ENCODE assay signal across 30 cellular contexts in the genomic region with DNA sequence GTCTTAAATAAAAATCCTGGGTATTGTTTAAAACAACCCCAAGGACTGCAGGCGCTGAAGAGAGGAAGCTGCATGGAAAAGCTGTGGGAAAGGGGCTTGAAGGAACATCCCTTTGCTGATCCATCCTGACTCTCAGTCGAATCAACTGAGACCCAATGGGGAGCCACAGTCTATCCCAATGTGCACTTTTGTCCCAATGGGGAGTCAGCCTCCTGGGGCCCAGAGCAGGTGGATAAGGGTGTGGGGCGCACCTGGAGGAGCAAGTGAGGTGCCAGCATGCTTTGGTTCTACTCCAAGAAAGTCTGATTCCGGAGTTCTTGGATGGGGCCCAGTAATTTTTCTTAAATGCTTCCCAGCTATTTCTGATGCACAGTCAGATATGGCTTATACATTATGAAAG.
"Had no signal": no experiment of that assay in that cellular context is flagged by ENCODE, and none has a peak within 500 bp of the region (broad histone marks: within the 10 kb centered on the region; RNA-seq: fewer than 3 reads in every experiment).

No MANE protein-coding gene starts in this region.

- H3K27me3 ChIP-seq: foreskin keratinocyte, gastrocnemius medialis, heart left ventricle had no signal

- H3K27ac ChIP-seq: foreskin keratinocyte, gastrocnemius medialis, heart left ventricle had no signal

- H3K27me3 Mint-ChIP-seq: activated CD8-positive, alpha-beta memory T cell treated with anti-CD3 and anti-CD28 coated beads, Interleukin-2, amount 10 ng/mL, durations not matched to agents 7 days and 5 days; activated naive CD8-positive, alpha-beta T cell had no signal

- H3K36me3 ChIP-seq: gastrocnemius medialis, heart left ventricle, WERI-Rb-1 had no signal

- H3K27ac Mint-ChIP-seq: activated B cell treated with CpG ODN at 0.5 μM for 24 hours; activated CD4-positive, alpha-beta memory T cell treated with anti-CD3 and anti-CD28 coated beads for 36 hours; activated CD8-positive, alpha-beta memory T cell treated with anti-CD3 and anti-CD28 coated beads, Interleukin-2, amount 10 ng/mL, durations not matched to agents 7 days and 5 days; activated CD8-positive, alpha-beta T cell treated with anti-CD3 and anti-CD28 coated beads, Interleukin-2, amount 10 ng/mL, durations not matched to agents 7 days and 5 days; activated naive CD8-positive, alpha-beta T cell; activated T-helper 1 cell treated with anti-CD3 and anti-CD28 coated beads, Interleukin-12 subunit alpha, Interleukin-12 subunit beta, Interleukin-2, Interleukin-4 antibody, amounts not matched to agents 30 ng/mL and 10 ng/mL and 1 ng/mL, durations not matched to agents 14 hours and 24 hours and 36 hours; activated T-helper 2 cell treated with anti-CD3 and anti-CD28 coated beads, Interferon-gamma antibody, Interleukin-2, Interleukin-4, amounts not matched to agents 10 μg/mL and 5 μg/mL and 100 μg/mL, durations not matched to agents 14 hours and 24 hours and 36 hours; T-helper 17 cell; T-helper 2 cell treated with Interferon-gamma antibody and Interleukin-4, amounts not matched to agents 5 μg/mL and 100 μg/mL, for 36 hours had no signal

- H3K4me3 Mint-ChIP-seq: activated B cell treated with CpG ODN at 0.5 μM for 24 hours; activated CD4-positive, alpha-beta memory T cell treated with anti-CD3 and anti-CD28 coated beads for 36 hours; activated CD8-positive, alpha-beta memory T cell treated with anti-CD3 and anti-CD28 coated beads, Interleukin-2, amount 10 ng/mL, durations not matched to agents 7 days and 5 days; activated CD8-positive, alpha-beta T cell treated with anti-CD3 and anti-CD28 coated beads, Interleukin-2, amount 10 ng/mL, durations not matched to agents 7 days and 5 days; activated naive CD8-positive, alpha-beta T cell; activated T-helper 1 cell treated with anti-CD3 and anti-CD28 coated beads, Interleukin-12 subunit alpha, Interleukin-12 subunit beta, Interleukin-2, Interleukin-4 antibody, amounts not matched to agents 30 ng/mL and 10 ng/mL and 1 ng/mL, durations not matched to agents 14 hours and 24 hours and 36 hours; T-helper 17 cell; T-helper 2 cell treated with Interferon-gamma antibody and Interleukin-4, amounts not matched to agents 5 μg/mL and 100 μg/mL, for 36 hours had no signal

- H3K9me3 Mint-ChIP-seq: activated B cell treated with CpG ODN at 0.5 μM for 24 hours; activated CD4-positive, alpha-beta memory T cell treated with anti-CD3 and anti-CD28 coated beads for 36 hours; activated T-helper 1 cell treated with anti-CD3 and anti-CD28 coated beads, Interleukin-12 subunit alpha, Interleukin-12 subunit beta, Interleukin-2, Interleukin-4 antibody, amounts not matched to agents 30 ng/mL and 10 ng/mL and 1 ng/mL, durations not matched to agents 14 hours and 24 hours and 36 hours; activated T-helper 2 cell treated with anti-CD3 and anti-CD28 coated beads, Interferon-gamma antibody, Interleukin-2, Interleukin-4, amounts not matched to agents 10 μg/mL and 5 μg/mL and 100 μg/mL, durations not matched to agents 14 hours and 24 hours and 36 hours; T-helper 2 cell treated with Interferon-gamma antibody and Interleukin-4, amounts not matched to agents 5 μg/mL and 100 μg/mL, for 36 hours had no signal

- ATAC-seq: activated CD4-positive, CD25-positive, alpha-beta regulatory T cell treated with anti-CD3 and anti-CD28 coated beads, Interleukin-2, amount 50 U/mL, for 24 hours; activated CD8-positive, alpha-beta memory T cell treated with anti-CD3 and anti-CD28 coated beads, Interleukin-2, amount 10 ng/mL, durations not matched to agents 7 days and 5 days; activated CD8-positive, alpha-beta T cell treated with anti-CD3 and anti-CD28 coated beads, Interleukin-2, amount 10 ng/mL, durations not matched to agents 7 days and 5 days; esophagus mucosa; foreskin keratinocyte; gastrocnemius medialis; heart left ventricle; T-helper 17 cell had no signal

- DNase-seq: activated B cell treated with CpG ODN at 0.5 μM for 24 hours; activated CD4-positive, alpha-beta memory T cell treated with anti-CD3 and anti-CD28 coated beads for 36 hours; activated CD4-positive, alpha-beta T cell treated with anti-CD3 and anti-CD28 coated beads for 48 hours; activated CD8-positive, alpha-beta memory T cell treated with anti-CD3 and anti-CD28 coated beads, Interleukin-2, amount 10 ng/mL, durations not matched to agents 7 days and 5 days; activated CD8-positive, alpha-beta memory T cell treated with anti-CD3 and anti-CD28 coated beads, Interleukin-2, amount 50 U/mL, for 4 hours; activated CD8-positive, alpha-beta T cell treated with anti-CD3 and anti-CD28 coated beads, Interleukin-2, amount 10 ng/mL, durations not matched to agents 7 days and 5 days; activated gamma-delta T cell treated with Interleukin-2 at 50 U/mL for 16 hours; activated naive CD4-positive, alpha-beta T cell treated with anti-CD3 and anti-CD28 coated beads, Interleukin-2, amount 50 U/mL, for 16 hours; activated naive CD4-positive, alpha-beta T cell treated with Interleukin-2 at 50 U/mL for 16 hours; activated T-cell treated with anti-CD3 and anti-CD28 coated beads, Interleukin-2, amount 50 U/mL, for 1 hour; activated T-cell treated with anti-CD3 and anti-CD28 coated beads, Interleukin-2, amount 50 U/mL, for 48 hours; amniotic stem cell; anterior cingulate cortex; caudate nucleus; cortex of kidney; effector CD8-positive, alpha-beta T cell; foreskin keratinocyte; gastrocnemius medialis; glutamatergic neuron; heart left ventricle; T-helper 1 cell; T-helper 17 cell; T1000 had no signal

- H3K36me3 Mint-ChIP-seq: activated CD4-positive, alpha-beta memory T cell treated with anti-CD3 and anti-CD28 coated beads for 36 hours; activated CD8-positive, alpha-beta memory T cell treated with anti-CD3 and anti-CD28 coated beads, Interleukin-2, amount 10 ng/mL, durations not matched to agents 7 days and 5 days; activated naive CD8-positive, alpha-beta T cell had no signal

- H3K4me1 Mint-ChIP-seq: activated B cell treated with CpG ODN at 0.5 μM for 24 hours, T-helper 17 cell had no signal

- H3K4me3 ChIP-seq: gastrocnemius medialis, heart left ventricle had no signal

- H3K4me1 ChIP-seq: foreskin keratinocyte, gastrocnemius medialis had no signal
